ENCODE assay signal across 25 cellular contexts in genomic region chr16:50880926-50881325, GRCh38.
"Had no signal": no experiment of that assay in that cellular context is flagged by ENCODE, and none has a peak within 500 bp of the region (broad histone marks: within the 10 kb centered on the region; RNA-seq: fewer than 3 reads in every experiment).

No MANE protein-coding gene starts in this region.

- H3K4me1 Mint-ChIP-seq: mesothelial cell of epicardium; naive B cell; stimulated activated naive B cell treated with anti-CD40 and anti-IgM and Interleukin-4, amounts not matched to agents 10 μg/mL and 1 μg/mL and 100 μg/mL, for 72 hours had no signal

- H3K36me3 Mint-ChIP-seq: mesothelial cell of epicardium; naive B cell; natural killer cell treated with Interleukin-12 subunit alpha and Interleukin-12 subunit beta and Interleukin-15 and Interleukin-18, amount 100 ng/mL, for 72 hours; stimulated activated naive B cell treated with anti-CD40 and anti-IgM and Interleukin-4, amounts not matched to agents 10 μg/mL and 1 μg/mL and 100 μg/mL, for 72 hours had no signal

- H3K36me3 ChIP-seq: gastroesophageal sphincter, heart left ventricle, ovary, right lobe of liver, thoracic aorta, transverse colon, upper lobe of right lung had no signal

- DNase-seq: dermis blood vessel endothelial cell; effector CD4-positive, alpha-beta T cell; foreskin keratinocyte; heart left ventricle; mesenchymal stem cell; mucosa of descending colon; naive B cell; nucleus accumbens; ovary; small intestine; stimulated activated CD4-positive, alpha-beta T cell treated with anti-CD3 and anti-CD28 coated beads, Interleukin-15, amount 100 ng/mL, for 24 hours; stimulated activated CD4-positive, alpha-beta T cell treated with anti-CD3 and anti-CD28 coated beads, Interleukin-2, amount 100 ng/mL, for 48 hours; stimulated activated naive B cell treated with anti-CD40 and anti-IgM and Interleukin-4, amounts not matched to agents 10 μg/mL and 1 μg/mL and 100 μg/mL, for 72 hours; transverse colon; upper lobe of right lung had no signal

- H3K27ac Mint-ChIP-seq: mesothelial cell of epicardium; natural killer cell treated with Interleukin-12 subunit alpha and Interleukin-12 subunit beta and Interleukin-15 and Interleukin-18, amount 100 ng/mL, for 72 hours; progenitor cell of endocrine pancreas; stimulated activated naive B cell treated with anti-CD40 and anti-IgM and Interleukin-4, amounts not matched to agents 10 μg/mL and 1 μg/mL and 100 μg/mL, for 72 hours; stimulated activated naive CD8-positive, alpha-beta T cell treated with anti-CD3 and anti-CD28 coated beads, Interleukin-15, Interleukin-2, amounts not matched to agents 100 ng/mL and 50 ng/mL, for 24 hours had no signal

- H3K4me1 ChIP-seq: foreskin keratinocyte, heart left ventricle, transverse colon, upper lobe of right lung had no signal

- H3K4me3 Mint-ChIP-seq: mesothelial cell of epicardium; naive B cell; natural killer cell treated with Interleukin-12 subunit alpha and Interleukin-12 subunit beta and Interleukin-15 and Interleukin-18, amount 100 ng/mL, for 72 hours; neural crest cell; stimulated activated naive B cell treated with anti-CD40 and anti-IgM and Interleukin-4, amounts not matched to agents 10 μg/mL and 1 μg/mL and 100 μg/mL, for 72 hours; stimulated activated naive CD8-positive, alpha-beta T cell treated with anti-CD3 and anti-CD28 coated beads, Interleukin-15, Interleukin-2, amounts not matched to agents 100 ng/mL and 50 ng/mL, for 24 hours had no signal

- H3K9me3 ChIP-seq: gastroesophageal sphincter, mucosa of descending colon, ovary, right lobe of liver, thoracic aorta, transverse colon, upper lobe of right lung had no signal

- H3K27me3 ChIP-seq: foreskin keratinocyte, hepatocyte, ovary, right lobe of liver, transverse colon had no signal

- H3K4me3 ChIP-seq: coronary artery, gastroesophageal sphincter, heart left ventricle, hepatocyte, mucosa of descending colon, ovary, thoracic aorta, transverse colon, upper lobe of right lung had no signal

- H2AFZ ChIP-seq: hepatocyte had no signal

- H3K79me2 ChIP-seq: hepatocyte had no signal

- H3K9me3 Mint-ChIP-seq: mesothelial cell of epicardium; natural killer cell treated with Interleukin-12 subunit alpha and Interleukin-12 subunit beta and Interleukin-15 and Interleukin-18, amount 100 ng/mL, for 72 hours; stimulated activated naive B cell treated with anti-CD40 and anti-IgM and Interleukin-4, amounts not matched to agents 10 μg/mL and 1 μg/mL and 100 μg/mL, for 72 hours; stimulated activated naive CD8-positive, alpha-beta T cell treated with anti-CD3 and anti-CD28 coated beads, Interleukin-15, Interleukin-2, amounts not matched to agents 100 ng/mL and 50 ng/mL, for 24 hours had no signal

- H3K27ac ChIP-seq: coronary artery, foreskin keratinocyte, gastroesophageal sphincter, heart left ventricle, hepatocyte, ovary, thoracic aorta, transverse colon, upper lobe of right lung had no signal
